In genomic region chr7:138161600-138162081, GRCh38 we compare ENCODE assay signal across 8 cellular contexts.
DNase-seq lines count a peak whose midpoint lies in the region; ATAC-seq, FAIRE-seq and TF ChIP-seq lines count a peak whose summit lies in the region.

No MANE protein-coding gene starts in this region.

- intact Hi-C loops in dorsolateral prefrontal cortex (cut with DNase I), result loop anchor here (1.0 to 2.0 kb wide), 2 partner anchors 577 kb away; no protein-coding TSS in a partner anchor

- FAIRE-seq in D721Med (lab: Jason Lieb, UNC), result peak; percentile 97

- peak; percentile 100 for ATAC-seq in GM21381 (IDR thresholded peaks at IDR 0.05; ENCODE audit: unreplicated experiment)

- DNase-seq in D721Med (ENCODE audit: insufficient read length, low spot score) (peak; percentile 25), HL-60 (ENCODE audit: low read depth in 1 of 2, low spot score in 1 of 2) (peak; percentile 89 to 92), NCI-H748 (lab: John Stamatoyannopoulos, UW; ENCODE audit: unreplicated experiment) (peak; percentile 99), dorsolateral prefrontal cortex (peak; percentile 42 to 89 (median 82)), medulla oblongata (ENCODE audit: extremely low spot score) (peak; percentile 93)
- DNase-seq in activated CD4-positive, alpha-beta T cell treated with anti-CD3 and anti-CD28 coated beads, Interleukin-2, amount 50 U/mL, for 1 hour, result peak; percentile 68
- DNase-seq in stimulated activated CD8-positive, alpha-beta memory T cell treated with anti-CD3 and anti-CD28 coated beads, Interleukin-2, amount 100 ng/mL, for 1 hour (ENCODE audit: low read depth in 2 of 2), result peak; percentile 21 to 35

- H3K27me3 ChIP-seq in HL-60 (ENCODE audit: insufficient read depth, poor library complexity, severe bottlenecking) (no peaks in the 10 kb centered on the region), dorsolateral prefrontal cortex (peaks cover 0 to under 1% (median 0%) of the 10 kb centered on the region in 45 donors)

- H3K4me3 ChIP-seq in HL-60 (replicated peaks; ENCODE audit: insufficient read depth, low read length) (no peak overlapping the region), dorsolateral prefrontal cortex (peak overlapping the region in 17 of 59 donors; percentile 2 to 45 (median 21))

- H3K27ac ChIP-seq in HL-60 (replicated peaks), result no peak overlapping the region; the same call in 1 of the 2 replicates
- peak overlapping the region in 29 of 59 donors; percentile 1 to 61 (median 36) for H3K27ac ChIP-seq in dorsolateral prefrontal cortex

- TF ChIP-seq CTCF in D721Med (IDR thresholded peaks at IDR 0.05; ENCODE audit: insufficient read depth, missing control alignments), result peak; percentile 90
- TF ChIP-seq CTCF in HL-60 (IDR thresholded peaks at IDR 0.05; ENCODE audit: insufficient read depth, low read length), result peak; percentile 75
- TF ChIP-seq CTCF in dorsolateral prefrontal cortex (IDR thresholded peaks at IDR 0.05 in 54 of 56, conservative IDR thresholded peaks at IDR 0.05 in 2 of 56; ENCODE audit: low read depth in 1 of 56, partially characterized antibody in 56 of 56), result peak; percentile 27 to 87 (median 68)

Comparison
In these comparisons a context has a peak if more than half of its experiments do, and no peak if none do; other contexts are left out.
1. DNase-seq: peak in every context shown above with its lines; median percentile 99 in NCI-H748; 93 in medulla oblongata; 90 in HL-60; 82 in dorsolateral prefrontal cortex; 68 in activated CD4-positive, alpha-beta T cell treated with anti-CD3 and anti-CD28 coated beads, Interleukin-2, amount 50 U/mL, for 1 hour; 28 in stimulated activated CD8-positive, alpha-beta memory T cell treated with anti-CD3 and anti-CD28 coated beads, Interleukin-2, amount 100 ng/mL, for 1 hour; 25 in D721Med.